In the genomic region with DNA sequence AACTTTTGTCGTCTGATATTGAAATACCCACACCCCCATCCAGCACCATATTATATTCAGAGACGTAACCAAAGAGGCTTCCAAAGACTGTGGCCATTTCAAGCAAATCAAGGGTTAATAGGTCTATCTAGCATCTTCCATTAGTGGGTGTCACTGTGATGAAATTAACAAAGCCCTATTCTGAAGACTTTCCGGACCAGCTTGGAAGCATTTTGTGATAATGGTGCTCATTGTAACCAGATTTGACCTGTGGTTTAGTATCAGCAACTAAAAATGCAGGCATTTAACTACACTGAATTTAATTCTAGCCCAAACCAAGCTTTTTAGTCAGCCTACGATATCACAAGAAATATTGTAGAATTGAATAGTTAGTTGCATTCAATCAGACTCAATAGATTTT, we compare ENCODE assay signal across 34 cellular contexts.
"Had no signal": no experiment of that assay in that cellular context is flagged by ENCODE, and none has a peak within 500 bp of the region (broad histone marks: within the 10 kb centered on the region; RNA-seq: fewer than 3 reads in every experiment).

No MANE protein-coding gene starts in this region.

- H3K9me3 Mint-ChIP-seq: activated T-cell treated with anti-CD3 and anti-CD28 coated beads, Interleukin-2, amount 50 U/mL, for 24 hours had no signal

- H3K27ac Mint-ChIP-seq: activated B cell treated with CpG ODN at 0.5 μM for 24 hours; activated CD4-positive, alpha-beta memory T cell treated with anti-CD3 and anti-CD28 coated beads, Interleukin-2, amount 10 ng/mL, durations not matched to agents 7 days and 5 days; activated CD4-positive, alpha-beta T cell treated with anti-CD3 and anti-CD28 coated beads, Interleukin-2, amount 10 ng/mL, durations not matched to agents 24 days and 14 days; activated CD8-positive, alpha-beta memory T cell treated with anti-CD3 and anti-CD28 coated beads, Interleukin-2, amount 10 ng/mL, durations not matched to agents 7 days and 5 days; activated CD8-positive, alpha-beta T cell treated with anti-CD3 and anti-CD28 coated beads, Interleukin-2, amount 10 ng/mL, durations not matched to agents 7 days and 5 days; activated naive CD4-positive, alpha-beta T cell treated with anti-CD3 and anti-CD28 coated beads, Interleukin-2, amount 10 ng/mL, durations not matched to agents 7 days and 5 days; activated naive CD4-positive, alpha-beta T cell treated with anti-CD3 and anti-CD28 coated beads, Interleukin-2, amount 50 U/mL, for 24 hours; activated naive CD8-positive, alpha-beta T cell; activated naive CD8-positive, alpha-beta T cell treated with anti-CD3 and anti-CD28 coated beads, Interleukin-2, amount 10 ng/mL, durations not matched to agents 7 days and 5 days; activated naive CD8-positive, alpha-beta T cell treated with anti-CD3 and anti-CD28 coated beads, Interleukin-2, amount 50 U/mL, for 24 hours; activated T-cell treated with anti-CD3 and anti-CD28 coated beads, Interleukin-2, amount 50 U/mL, for 24 hours; activated T-helper 2 cell treated with anti-CD3 and anti-CD28 coated beads, Interferon-gamma antibody, Interleukin-2, Interleukin-4, amounts not matched to agents 10 μg/mL and 5 μg/mL and 100 μg/mL, durations not matched to agents 14 hours and 24 hours and 36 hours; brain; T-helper 1 cell treated with Interleukin-12 subunit alpha and Interleukin-12 subunit beta and Interleukin-4 antibody, amounts not matched to agents 30 μg/mL and 1 μg/mL, for 36 hours; T-helper 2 cell treated with Interferon-gamma antibody and Interleukin-4, amounts not matched to agents 5 μg/mL and 100 μg/mL, for 36 hours had no signal

- H3K4me1 ChIP-seq: ascending aorta had no signal

- H3K4me1 Mint-ChIP-seq: activated B cell treated with CpG ODN at 0.5 μM for 24 hours; activated CD4-positive, alpha-beta memory T cell treated with anti-CD3 and anti-CD28 coated beads, Interleukin-2, amount 10 ng/mL, durations not matched to agents 7 days and 5 days; activated CD4-positive, alpha-beta T cell treated with anti-CD3 and anti-CD28 coated beads, Interleukin-2, amount 10 ng/mL, durations not matched to agents 24 days and 14 days; activated CD8-positive, alpha-beta memory T cell treated with anti-CD3 and anti-CD28 coated beads, Interleukin-2, amount 10 ng/mL, durations not matched to agents 7 days and 5 days; activated naive CD4-positive, alpha-beta T cell treated with anti-CD3 and anti-CD28 coated beads, Interleukin-2, amount 10 ng/mL, durations not matched to agents 7 days and 5 days; activated naive CD4-positive, alpha-beta T cell treated with anti-CD3 and anti-CD28 coated beads, Interleukin-2, amount 50 U/mL, for 24 hours; activated naive CD8-positive, alpha-beta T cell treated with anti-CD3 and anti-CD28 coated beads, Interleukin-2, amount 10 ng/mL, durations not matched to agents 7 days and 5 days; activated naive CD8-positive, alpha-beta T cell treated with anti-CD3 and anti-CD28 coated beads, Interleukin-2, amount 50 U/mL, for 24 hours; brain; central memory CD8-positive, alpha-beta T cell had no signal

- H3K27me3 Mint-ChIP-seq: activated B cell treated with CpG ODN at 0.5 μM for 24 hours; activated CD4-positive, alpha-beta memory T cell treated with anti-CD3 and anti-CD28 coated beads, Interleukin-2, amount 10 ng/mL, durations not matched to agents 7 days and 5 days; activated CD4-positive, alpha-beta T cell treated with anti-CD3 and anti-CD28 coated beads, Interleukin-2, amount 10 ng/mL, durations not matched to agents 24 days and 14 days; activated CD8-positive, alpha-beta memory T cell treated with anti-CD3 and anti-CD28 coated beads, Interleukin-2, amount 10 ng/mL, durations not matched to agents 7 days and 5 days; activated naive CD4-positive, alpha-beta T cell treated with anti-CD3 and anti-CD28 coated beads, Interleukin-2, amount 10 ng/mL, durations not matched to agents 7 days and 5 days; activated naive CD4-positive, alpha-beta T cell treated with anti-CD3 and anti-CD28 coated beads, Interleukin-2, amount 50 U/mL, for 24 hours; activated naive CD8-positive, alpha-beta T cell; activated naive CD8-positive, alpha-beta T cell treated with anti-CD3 and anti-CD28 coated beads, Interleukin-2, amount 10 ng/mL, durations not matched to agents 7 days and 5 days; activated naive CD8-positive, alpha-beta T cell treated with anti-CD3 and anti-CD28 coated beads, Interleukin-2, amount 50 U/mL, for 24 hours; activated T-cell treated with anti-CD3 and anti-CD28 coated beads, Interleukin-2, amount 50 U/mL, for 24 hours; central memory CD8-positive, alpha-beta T cell had no signal

- DNase-seq: activated B cell treated with CpG ODN at 0.5 μM for 24 hours; activated CD4-positive, alpha-beta memory T cell treated with anti-CD3 and anti-CD28 coated beads, Interleukin-2, amount 10 ng/mL, durations not matched to agents 7 days and 5 days; activated CD4-positive, alpha-beta T cell treated with anti-CD3 and anti-CD28 coated beads for 4 hours; activated CD4-positive, alpha-beta T cell treated with anti-CD3 and anti-CD28 coated beads, Interleukin-2, amount 10 ng/mL, durations not matched to agents 24 days and 14 days; activated CD4-positive, alpha-beta T cell treated with anti-CD3 and anti-CD28 coated beads, Interleukin-2, amount 50 U/mL, for 48 hours; activated CD4-positive, CD25-positive, alpha-beta regulatory T cell treated with anti-CD3 and anti-CD28 coated beads, Interleukin-2, amount 50 U/mL, for 72 hours; activated CD8-positive, alpha-beta memory T cell treated with anti-CD3 and anti-CD28 coated beads for 24 hours; activated CD8-positive, alpha-beta memory T cell treated with anti-CD3 and anti-CD28 coated beads, Interleukin-2, amount 10 ng/mL, durations not matched to agents 7 days and 5 days; activated CD8-positive, alpha-beta memory T cell treated with anti-CD3 and anti-CD28 coated beads, Interleukin-2, amount 50 U/mL, for 48 hours; activated CD8-positive, alpha-beta T cell treated with anti-CD3 and anti-CD28 coated beads, Interleukin-2, amount 10 ng/mL, durations not matched to agents 7 days and 5 days; activated effector memory CD4-positive, alpha-beta T cell treated with Interleukin-2 at 50 U/mL for 16 hours; activated gamma-delta T cell; activated naive CD4-positive, alpha-beta T cell treated with anti-CD3 and anti-CD28 coated beads, Interleukin-2, amount 10 ng/mL, durations not matched to agents 7 days and 5 days; activated naive CD4-positive, alpha-beta T cell treated with Interleukin-2 at 50 U/mL for 16 hours; activated naive CD8-positive, alpha-beta T cell treated with anti-CD3 and anti-CD28 coated beads, Interleukin-2, amount 10 ng/mL, durations not matched to agents 7 days and 5 days; activated naive CD8-positive, alpha-beta T cell treated with anti-CD3 and anti-CD28 coated beads, Interleukin-2, amount 50 U/mL, for 24 hours; activated T-cell treated with anti-CD3 and anti-CD28 coated beads, Interleukin-2, amount 50 U/mL, for 24 hours; activated T-cell treated with anti-CD3 and anti-CD28 coated beads, Interleukin-2, amount 50 U/mL, for 48 hours; amygdala; anterior cingulate cortex; caudate nucleus; T-helper 1 cell; T-helper 2 cell; T-helper 9 cell had no signal

- H3K27ac ChIP-seq: ascending aorta, cardiac muscle cell, VCaP had no signal

- H3K36me3 ChIP-seq: ascending aorta, cardiac muscle cell had no signal

- H3K4me3 ChIP-seq: ascending aorta, cardiac muscle cell had no signal

- H3K4me3 Mint-ChIP-seq: activated B cell treated with CpG ODN at 0.5 μM for 24 hours; activated CD4-positive, alpha-beta memory T cell treated with anti-CD3 and anti-CD28 coated beads, Interleukin-2, amount 10 ng/mL, durations not matched to agents 7 days and 5 days; activated CD4-positive, alpha-beta T cell treated with anti-CD3 and anti-CD28 coated beads, Interleukin-2, amount 10 ng/mL, durations not matched to agents 24 days and 14 days; activated CD8-positive, alpha-beta memory T cell treated with anti-CD3 and anti-CD28 coated beads, Interleukin-2, amount 10 ng/mL, durations not matched to agents 7 days and 5 days; activated CD8-positive, alpha-beta T cell treated with anti-CD3 and anti-CD28 coated beads, Interleukin-2, amount 10 ng/mL, durations not matched to agents 7 days and 5 days; activated naive CD4-positive, alpha-beta T cell treated with anti-CD3 and anti-CD28 coated beads, Interleukin-2, amount 10 ng/mL, durations not matched to agents 7 days and 5 days; activated naive CD4-positive, alpha-beta T cell treated with anti-CD3 and anti-CD28 coated beads, Interleukin-2, amount 50 U/mL, for 24 hours; activated naive CD8-positive, alpha-beta T cell; activated naive CD8-positive, alpha-beta T cell treated with anti-CD3 and anti-CD28 coated beads, Interleukin-2, amount 10 ng/mL, durations not matched to agents 7 days and 5 days; activated naive CD8-positive, alpha-beta T cell treated with anti-CD3 and anti-CD28 coated beads, Interleukin-2, amount 50 U/mL, for 24 hours; activated T-cell treated with anti-CD3 and anti-CD28 coated beads, Interleukin-2, amount 50 U/mL, for 24 hours; brain; central memory CD8-positive, alpha-beta T cell; T-helper 1 cell treated with Interleukin-12 subunit alpha and Interleukin-12 subunit beta and Interleukin-4 antibody, amounts not matched to agents 30 μg/mL and 1 μg/mL, for 36 hours; T-helper 2 cell treated with Interferon-gamma antibody and Interleukin-4, amounts not matched to agents 5 μg/mL and 100 μg/mL, for 36 hours had no signal

- H3K27me3 ChIP-seq: ascending aorta had no signal

- H3K9me3 ChIP-seq: ascending aorta had no signal

- H3K36me3 Mint-ChIP-seq: activated CD8-positive, alpha-beta memory T cell treated with anti-CD3 and anti-CD28 coated beads, Interleukin-2, amount 10 ng/mL, durations not matched to agents 7 days and 5 days; activated naive CD4-positive, alpha-beta T cell treated with anti-CD3 and anti-CD28 coated beads, Interleukin-2, amount 10 ng/mL, durations not matched to agents 7 days and 5 days; activated naive CD4-positive, alpha-beta T cell treated with anti-CD3 and anti-CD28 coated beads, Interleukin-2, amount 50 U/mL, for 24 hours; activated naive CD8-positive, alpha-beta T cell; activated naive CD8-positive, alpha-beta T cell treated with anti-CD3 and anti-CD28 coated beads, Interleukin-2, amount 10 ng/mL, durations not matched to agents 7 days and 5 days had no signal
